ENCODE assay signal across 8 cellular contexts in the genomic region with DNA sequence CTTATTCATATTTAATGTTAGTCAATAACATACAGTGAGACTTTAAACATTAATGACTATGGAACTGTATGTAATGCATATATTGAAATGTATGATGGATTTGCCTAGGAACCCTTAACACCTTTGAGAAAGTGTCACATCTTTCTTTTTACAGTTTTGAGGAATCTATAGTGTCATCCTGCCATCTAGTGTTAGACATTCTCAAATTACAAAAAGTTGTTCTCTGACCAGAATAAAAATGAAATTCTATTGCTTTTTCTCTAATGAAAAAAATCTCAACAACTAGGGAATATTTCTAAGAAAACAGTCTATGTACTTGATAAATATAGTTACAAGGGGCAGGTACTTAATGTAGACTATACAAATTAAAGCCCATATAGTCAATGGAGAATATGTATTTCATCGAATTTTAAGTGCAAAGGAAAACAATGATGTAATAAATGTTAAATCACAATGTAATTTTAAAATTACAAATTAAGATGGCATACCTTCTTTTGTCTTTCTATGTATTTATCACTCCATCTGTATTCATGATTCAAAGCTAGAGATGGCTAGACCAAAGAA. TPM values are rescaled to one million over a fixed set of nuclear protein-coding genes. Genes with fewer than 3 reads are reported as not detected.
DNase-seq lines count a peak whose midpoint lies in the region; ATAC-seq and TF ChIP-seq lines count a peak whose summit lies in the region.

No MANE protein-coding gene starts in this region.

- no peak overlapping the region for H3K4me2 ChIP-seq in osteoblast (ENCODE audit: insufficient read depth, low read length)

- no peaks in the 10 kb centered on the region for H3K9me3 ChIP-seq in osteoblast (ENCODE audit: low read depth, low read length)

- H3K9me3 Mint-ChIP-seq in activated CD4-positive, alpha-beta T cell treated with anti-CD3 and anti-CD28 coated beads, Interleukin-2, amount 10 ng/mL, durations not matched to agents 24 days and 14 days = no peaks in the 10 kb centered on the region

- H3K4me3 Mint-ChIP-seq in activated CD4-positive, alpha-beta T cell treated with anti-CD3 and anti-CD28 coated beads, Interleukin-2, amount 10 ng/mL, durations not matched to agents 24 days and 14 days = no peak overlapping the region

- DNase-seq in GM10266 (ENCODE audit: extremely low spot score) (peak; percentile 5), NCI-H146 treated with DMSO at 0.1 percent for 48 hours (lab: John Stamatoyannopoulos, UW; ENCODE audit: unreplicated experiment) (peak; percentile 8), cardiac fibroblast (ENCODE audit: low read depth in 2 of 2) (peak; percentile 60 to 62), osteoblast (ENCODE audit: insufficient read length, low spot score, missing footprints) (no peak), coronary artery (ENCODE audit: low spot score) (no peak)
- DNase-seq in activated CD4-positive, alpha-beta T cell treated with anti-CD3 and anti-CD28 coated beads, Interleukin-2, amount 10 ng/mL, durations not matched to agents 24 days and 14 days = no peak

- H3K27me3 ChIP-seq in osteoblast (ENCODE audit: insufficient read depth, low read length) = no peaks in the 10 kb centered on the region

- peaks cover 4% of the 10 kb centered on the region for H3K4me1 ChIP-seq in osteoblast (ENCODE audit: insufficient read depth, low read length)

- H3K79me2 ChIP-seq in osteoblast (ENCODE audit: insufficient read depth, low read length) = no peaks in the 10 kb centered on the region

- H3K36me3 ChIP-seq in osteoblast (ENCODE audit: insufficient read depth, low read length) = no peaks in the 10 kb centered on the region

- peaks cover 3% of the 10 kb centered on the region for H3K4me1 Mint-ChIP-seq in activated CD4-positive, alpha-beta T cell treated with anti-CD3 and anti-CD28 coated beads, Interleukin-2, amount 10 ng/mL, durations not matched to agents 24 days and 14 days

- H4K20me1 ChIP-seq in osteoblast (ENCODE audit: insufficient read depth, low read length) = no peaks in the 10 kb centered on the region

- no peak overlapping the region for H3K27ac Mint-ChIP-seq in activated CD4-positive, alpha-beta T cell treated with anti-CD3 and anti-CD28 coated beads, Interleukin-2, amount 10 ng/mL, durations not matched to agents 24 days and 14 days

- H3K4me3 ChIP-seq in cardiac fibroblast (replicated peaks in 1 of 2; ENCODE audit: low read depth in 2 of 2, low read length in 2 of 2) (no peak overlapping the region), osteoblast (ENCODE audit: insufficient read depth, low read length) (no peak overlapping the region), coronary artery (no peak overlapping the region)

- no peaks in the 10 kb centered on the region for H3K36me3 Mint-ChIP-seq in activated CD4-positive, alpha-beta T cell treated with anti-CD3 and anti-CD28 coated beads, Interleukin-2, amount 10 ng/mL, durations not matched to agents 24 days and 14 days (ENCODE audit: low read depth)

- peaks cover 3% of the 10 kb centered on the region for H3K27me3 Mint-ChIP-seq in activated CD4-positive, alpha-beta T cell treated with anti-CD3 and anti-CD28 coated beads, Interleukin-2, amount 10 ng/mL, durations not matched to agents 24 days and 14 days

- intact Hi-C loops in activated CD4-positive, alpha-beta T cell treated with anti-CD3 and anti-CD28 coated beads, Interleukin-2, amount 10 ng/mL, durations not matched to agents 24 days and 14 days (cut with micrococcal nuclease) = loop anchor here (5.0 kb wide), 1 partner anchor 591 kb away; no protein-coding TSS in a partner anchor

- peak; percentile 31 for TF ChIP-seq CTCF in GM10266 (IDR thresholded peaks at IDR 0.05; ENCODE audit: control insufficient read depth, insufficient read depth, low read depth, missing control alignments)
- peak; percentile 37 for TF ChIP-seq CTCF in cardiac fibroblast (IDR thresholded peaks at IDR 0.05; ENCODE audit: low read depth, low read length)
- peak; percentile 55 for TF ChIP-seq CTCF in osteoblast (IDR thresholded peaks at IDR 0.05; ENCODE audit: extremely low read depth, low read depth, low read length)
- no peak for TF ChIP-seq CTCF in coronary artery (IDR thresholded peaks at IDR 0.05)

- H3K27ac ChIP-seq in osteoblast (ENCODE audit: low read depth, low read length) (no peak overlapping the region), coronary artery (no peak overlapping the region)

- no peak overlapping the region for H2AFZ ChIP-seq in osteoblast (ENCODE audit: low read length)

- ATAC-seq in HG03521 (IDR thresholded peaks at IDR 0.05; ENCODE audit: unreplicated experiment) (no peak), HG02588 (IDR thresholded peaks at IDR 0.05; ENCODE audit: unreplicated experiment) (no peak)

RNA-seq across cellular contexts. Expression of gene CALCRL, which starts 5.1 kb away (rescaled TPM):
- 5.6 and 7.6 TPM in 2 replicates for total RNA-seq in osteoblast
- total RNA-seq in activated CD4-positive, alpha-beta T cell treated with anti-CD3 and anti-CD28 coated beads, Interleukin-2, amount 10 ng/mL, durations not matched to agents 24 days and 14 days = 0.38 and 0.68 TPM in 2 replicates

Comparison
In these comparisons a context has a peak if more than half of its experiments do, and no peak if none do; other contexts are left out.
1. DNase-seq: peak in GM10266 (single experiment), NCI-H146 treated with DMSO at 0.1 percent for 48 hours (single experiment) and cardiac fibroblast (2 of 2); none in osteoblast (single experiment), coronary artery (single experiment) and activated CD4-positive, alpha-beta T cell treated with anti-CD3 and anti-CD28 coated beads, Interleukin-2, amount 10 ng/mL, durations not matched to agents 24 days and 14 days (single experiment).